ENCODE assay signal across 19 cellular contexts in genomic region chr3:58392191-58392590, GRCh38. TPM values are rescaled to one million over a fixed set of nuclear protein-coding genes. Genes with fewer than 3 reads are reported as not detected.
DNase-seq lines count a peak whose midpoint lies in the region; ATAC-seq, FAIRE-seq and TF ChIP-seq lines count a peak whose summit lies in the region.
"Had no signal": no experiment of that assay in that cellular context is flagged by ENCODE, and none has a peak within 500 bp of the region (broad histone marks: within the 10 kb centered on the region; RNA-seq: fewer than 3 reads in every experiment).

No MANE protein-coding gene starts in this region.

- H3K4me3 ChIP-seq in adipocyte (ENCODE audit: low read length) = no peak overlapping the region
- H3K4me3 ChIP-seq in fibroblast of pulmonary artery (replicated peaks; ENCODE audit: low read depth, low read length) = no peak overlapping the region
- no peak overlapping the region for H3K4me3 ChIP-seq in parathyroid adenoma (ENCODE audit: low read depth, low read length)

- peak overlapping the region; percentile 10 for H3K9ac ChIP-seq in adipocyte (ENCODE audit: low read length)
- H3K9ac ChIP-seq in parathyroid adenoma = no peak overlapping the region

- intact Hi-C loops in activated CD8-positive, alpha-beta T cell treated with anti-CD3 and anti-CD28 coated beads for 36 hours (cut with micrococcal nuclease) = no loop called here

- peaks cover 4% of the 10 kb centered on the region for H3K79me2 ChIP-seq in parathyroid adenoma

- DNase-seq in EH (ENCODE audit: low read depth) (peak; percentile 42), adipocyte (ENCODE audit: low read depth) (no peak), fibroblast of pulmonary artery (ENCODE audit: low read depth) (peak; percentile 20), nephron progenitor cell (no peak), H54 (ENCODE audit: insufficient read length, low spot score) (no peak)
- no peak for DNase-seq in activated CD8-positive, alpha-beta T cell treated with anti-CD3 and anti-CD28 coated beads for 36 hours
- DNase-seq: activated CD4-positive, alpha-beta T cell treated with anti-CD3 and anti-CD28 coated beads for 36 hours; CD4-positive, alpha-beta T cell; erythroblast; GF-D8; NCI-H1694; NCI-H748 treated with DMSO at 0.1 percent for 48 hours; SHP77; T-helper 1 cell had no signal

- H3K27ac ChIP-seq in parathyroid adenoma = peak overlapping the region; percentile 12
- H3K27ac ChIP-seq: neutrophil had no signal

- peaks cover under 1% of the 10 kb centered on the region for H3K4me1 Mint-ChIP-seq in activated CD8-positive, alpha-beta T cell treated with anti-CD3 and anti-CD28 coated beads for 36 hours (ENCODE audit: low read depth)
- peaks cover 22% of the 10 kb centered on the region for H3K4me1 Mint-ChIP-seq in nephron progenitor cell
- H3K4me1 Mint-ChIP-seq: activated CD4-positive, alpha-beta T cell treated with anti-CD3 and anti-CD28 coated beads for 36 hours had no signal

- no peak overlapping the region for H3K4me3 Mint-ChIP-seq in activated CD8-positive, alpha-beta T cell treated with anti-CD3 and anti-CD28 coated beads for 36 hours
- no peak overlapping the region for H3K4me3 Mint-ChIP-seq in nephron progenitor cell
- H3K4me3 Mint-ChIP-seq: activated CD4-positive, alpha-beta T cell treated with anti-CD3 and anti-CD28 coated beads for 36 hours; CD4-positive, alpha-beta T cell had no signal

- TF ChIP-seq CTCF in fibroblast of pulmonary artery (IDR thresholded peaks at IDR 0.05; ENCODE audit: low read length, missing control alignments) (no peak), parathyroid adenoma (IDR thresholded peaks at IDR 0.05) (no peak), nephron progenitor cell (IDR thresholded peaks at IDR 0.05) (no peak)
- no peak for TF ChIP-seq CTCF in activated CD8-positive, alpha-beta T cell treated with anti-CD3 and anti-CD28 coated beads for 36 hours (IDR thresholded peaks at IDR 0.05)

- no peaks in the 10 kb centered on the region for H3K9me3 Mint-ChIP-seq in activated CD8-positive, alpha-beta T cell treated with anti-CD3 and anti-CD28 coated beads for 36 hours
- H3K9me3 Mint-ChIP-seq in nephron progenitor cell = no peaks in the 10 kb centered on the region
- H3K9me3 Mint-ChIP-seq: CD4-positive, alpha-beta T cell had no signal

- H3K4me1 ChIP-seq in adipocyte (ENCODE audit: control insufficient read depth, insufficient read depth, low read length) = peaks cover 43% of the 10 kb centered on the region
- H3K4me1 ChIP-seq in parathyroid adenoma = peaks cover 22% of the 10 kb centered on the region

- H2AFZ ChIP-seq in parathyroid adenoma = no peak overlapping the region

- H3K27ac Mint-ChIP-seq in activated CD8-positive, alpha-beta T cell treated with anti-CD3 and anti-CD28 coated beads for 36 hours = no peak overlapping the region
- H3K27ac Mint-ChIP-seq in nephron progenitor cell = no peak overlapping the region
- H3K27ac Mint-ChIP-seq: activated CD4-positive, alpha-beta T cell treated with anti-CD3 and anti-CD28 coated beads for 36 hours; CD4-positive, alpha-beta T cell had no signal

- CTCF ChIA-PET in activated CD8-positive, alpha-beta T cell treated with anti-CD3 and anti-CD28 coated beads for 36 hours (lab: Charles Lee) = no interaction called here

- H3K27me3 ChIP-seq in adipocyte (replicated peaks; ENCODE audit: control insufficient read depth, insufficient read depth, low read length) (no peaks in the 10 kb centered on the region), parathyroid adenoma (ENCODE audit: control insufficient read depth, insufficient read depth, low read length) (no peaks in the 10 kb centered on the region)
- H3K27me3 ChIP-seq: neutrophil had no signal

- H3K9me3 ChIP-seq in adipocyte (ENCODE audit: control insufficient read depth, low read length) (no peaks in the 10 kb centered on the region), parathyroid adenoma (ENCODE audit: control insufficient read depth, low read length) (no peaks in the 10 kb centered on the region)
- H3K9me3 ChIP-seq: neutrophil had no signal

- POLR2A ChIA-PET in activated CD8-positive, alpha-beta T cell treated with anti-CD3 and anti-CD28 coated beads for 36 hours (lab: Charles Lee) = interaction anchor here (1.3 kb wide), 1 partner anchor 14 kb away, joined by 3 read pairs; no protein-coding TSS in a partner anchor

- no peaks in the 10 kb centered on the region for H3K27me3 Mint-ChIP-seq in activated CD8-positive, alpha-beta T cell treated with anti-CD3 and anti-CD28 coated beads for 36 hours
- H3K27me3 Mint-ChIP-seq in nephron progenitor cell (ENCODE audit: low read depth, poor library complexity) = no peaks in the 10 kb centered on the region
- H3K27me3 Mint-ChIP-seq: activated CD4-positive, alpha-beta T cell treated with anti-CD3 and anti-CD28 coated beads for 36 hours; CD4-positive, alpha-beta T cell had no signal

- H3K36me3 ChIP-seq in adipocyte (ENCODE audit: control insufficient read depth, insufficient read depth, low read length, severe bottlenecking) (peaks cover 28% of the 10 kb centered on the region), parathyroid adenoma (ENCODE audit: control insufficient read depth, insufficient read depth, low read length) (no peaks in the 10 kb centered on the region)

- H3K36me3 Mint-ChIP-seq in activated CD8-positive, alpha-beta T cell treated with anti-CD3 and anti-CD28 coated beads for 36 hours (ENCODE audit: low read depth) = peaks cover 5% of the 10 kb centered on the region
- peaks cover 3% of the 10 kb centered on the region for H3K36me3 Mint-ChIP-seq in nephron progenitor cell (ENCODE audit: low read depth)

- FAIRE-seq in H54 (lab: Jason Lieb, UNC) = no peak
- FAIRE-seq: H1 had no signal

- H3K4me2 ChIP-seq in parathyroid adenoma (ENCODE audit: low read length) = peak overlapping the region; percentile 29

- ATAC-seq in activated CD8-positive, alpha-beta T cell treated with anti-CD3 and anti-CD28 coated beads for 36 hours = no peak
- ATAC-seq in HG02798 (IDR thresholded peaks at IDR 0.05; ENCODE audit: poor library complexity, unreplicated experiment) = no peak
- ATAC-seq: activated CD4-positive, alpha-beta T cell treated with anti-CD3 and anti-CD28 coated beads for 36 hours; left lobe of liver had no signal

- no peak for TF ChIP-seq POLR2A in H54 (IDR thresholded peaks at IDR 0.05; ENCODE audit: low read depth, low read length)

RNA-seq across cellular contexts. Expression of gene PDHB, which starts 41.4 kb away (rescaled TPM):
- total RNA-seq in activated CD8-positive, alpha-beta T cell treated with anti-CD3 and anti-CD28 coated beads for 36 hours = 10 to 100 TPM; 53.9 to 58.8 TPM

RNA-seq across cellular contexts. Expression of gene PXK, which starts 59.5 kb away (rescaled TPM):
- total RNA-seq in activated CD8-positive, alpha-beta T cell treated with anti-CD3 and anti-CD28 coated beads for 36 hours = 10 to 100 TPM; 22.2 to 23.6 TPM

Comparison
In these comparisons a context has a peak if more than half of its experiments do, and no peak if none do; other contexts are left out.
1. DNase-seq: peak in EH (single experiment) and fibroblast of pulmonary artery (single experiment); none in adipocyte (single experiment), activated CD8-positive, alpha-beta T cell treated with anti-CD3 and anti-CD28 coated beads for 36 hours (single experiment), nephron progenitor cell (single experiment) and H54 (single experiment).